Comparison of ENCODE assay signal across 2 cellular contexts in genomic region chr2:144230057-144230451, GRCh38.
TF ChIP-seq lines count a peak whose summit lies in the region.

No MANE protein-coding gene starts in this region.

TF ChIP-seq in A549, 52 proteins besides CTCF, POLR2A, EP300 and RAD21 (continued from another document):
- TF ChIP-seq MAZ (IDR thresholded peaks at IDR 0.05; ENCODE audit: borderline replicate concordance, low read depth, low read length), result no peak
- TF ChIP-seq ZC3H11A (IDR thresholded peaks at IDR 0.05), result no peak
- TF ChIP-seq HOXB13 (CRISPR knock-in tag; IDR thresholded peaks at IDR 0.05; ENCODE audit: low read depth), result no peak
- no peak for TF ChIP-seq HOXB5 (CRISPR knock-in tag; IDR thresholded peaks at IDR 0.05)
- no peak for TF ChIP-seq JUNB (IDR thresholded peaks at IDR 0.05)
- TF ChIP-seq, protein P1, sequence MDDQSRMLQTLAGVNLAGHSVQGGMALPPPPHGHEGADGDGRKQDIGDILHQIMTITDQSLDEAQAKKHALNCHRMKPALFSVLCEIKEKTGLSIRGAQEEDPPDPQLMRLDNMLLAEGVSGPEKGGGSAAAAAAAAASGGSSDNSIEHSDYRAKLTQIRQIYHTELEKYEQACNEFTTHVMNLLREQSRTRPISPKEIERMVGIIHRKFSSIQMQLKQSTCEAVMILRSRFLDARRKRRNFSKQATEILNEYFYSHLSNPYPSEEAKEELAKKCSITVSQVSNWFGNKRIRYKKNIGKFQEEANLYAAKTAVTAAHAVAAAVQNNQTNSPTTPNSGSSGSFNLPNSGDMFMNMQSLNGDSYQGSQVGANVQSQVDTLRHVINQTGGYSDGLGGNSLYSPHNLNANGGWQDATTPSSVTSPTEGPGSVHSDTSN (IDR thresholded peaks at IDR 0.05), result no peak
- no peak for TF ChIP-seq RFX5 (IDR thresholded peaks at IDR 0.05)

TF ChIP-seq in HepG2, 621 proteins besides CTCF, POLR2A, EP300 and RAD21 (continued from another document):
- TF ChIP-seq, protein P2, sequence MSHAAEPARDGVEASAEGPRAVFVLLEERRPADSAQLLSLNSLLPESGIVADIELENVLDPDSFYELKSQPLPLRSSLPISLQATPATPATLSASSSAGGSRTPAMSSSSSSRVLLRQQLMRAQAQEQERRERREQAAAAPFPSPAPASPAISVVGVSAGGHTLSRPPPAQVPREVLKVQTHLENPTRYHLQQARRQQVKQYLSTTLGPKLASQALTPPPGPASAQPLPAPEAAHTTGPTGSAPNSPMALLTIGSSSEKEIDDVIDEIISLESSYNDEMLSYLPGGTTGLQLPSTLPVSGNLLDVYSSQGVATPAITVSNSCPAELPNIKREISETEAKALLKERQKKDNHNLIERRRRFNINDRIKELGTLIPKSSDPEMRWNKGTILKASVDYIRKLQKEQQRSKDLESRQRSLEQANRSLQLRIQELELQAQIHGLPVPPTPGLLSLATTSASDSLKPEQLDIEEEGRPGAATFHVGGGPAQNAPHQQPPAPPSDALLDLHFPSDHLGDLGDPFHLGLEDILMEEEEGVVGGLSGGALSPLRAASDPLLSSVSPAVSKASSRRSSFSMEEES (CRISPR knock-in tag; IDR thresholded peaks at IDR 0.05), result no peak
- TF ChIP-seq PHB2 (IDR thresholded peaks at IDR 0.05; ENCODE audit: partially characterized antibody) (no peak), ZNF841 (CRISPR knock-in tag; IDR thresholded peaks at IDR 0.05; ENCODE audit: borderline replicate concordance) (no peak), ZSCAN9 (CRISPR knock-in tag; IDR thresholded peaks at IDR 0.05; ENCODE audit: borderline replicate concordance) (no peak), ZNF558 (CRISPR knock-in tag; IDR thresholded peaks at IDR 0.05; ENCODE audit: borderline replicate concordance) (no peak), KLF13 (CRISPR knock-in tag; IDR thresholded peaks at IDR 0.05) (no peak), SIN3A (IDR thresholded peaks at IDR 0.05; ENCODE audit: borderline replicate concordance, low read depth, low read length) (no peak), MTF1 (CRISPR knock-in tag; IDR thresholded peaks at IDR 0.05) (no peak), RFXANK (CRISPR knock-in tag; IDR thresholded peaks at IDR 0.05) (no peak), BCL6 (CRISPR knock-in tag; IDR thresholded peaks at IDR 0.05) (no peak), TEAD3 (CRISPR knock-in tag; optimal IDR thresholded peaks at IDR 0.05; ENCODE audit: borderline replicate concordance) (no peak)
- TF ChIP-seq, protein P3, sequence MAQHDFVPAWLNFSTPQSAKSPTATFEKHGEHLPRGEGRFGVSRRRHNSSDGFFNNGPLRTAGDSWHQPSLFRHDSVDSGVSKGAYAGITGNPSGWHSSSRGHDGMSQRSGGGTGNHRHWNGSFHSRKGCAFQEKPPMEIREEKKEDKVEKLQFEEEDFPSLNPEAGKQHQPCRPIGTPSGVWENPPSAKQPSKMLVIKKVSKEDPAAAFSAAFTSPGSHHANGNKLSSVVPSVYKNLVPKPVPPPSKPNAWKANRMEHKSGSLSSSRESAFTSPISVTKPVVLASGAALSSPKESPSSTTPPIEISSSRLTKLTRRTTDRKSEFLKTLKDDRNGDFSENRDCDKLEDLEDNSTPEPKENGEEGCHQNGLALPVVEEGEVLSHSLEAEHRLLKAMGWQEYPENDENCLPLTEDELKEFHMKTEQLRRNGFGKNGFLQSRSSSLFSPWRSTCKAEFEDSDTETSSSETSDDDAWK (CRISPR knock-in tag; IDR thresholded peaks at IDR 0.05), result no peak
- TF ChIP-seq, protein P4, sequence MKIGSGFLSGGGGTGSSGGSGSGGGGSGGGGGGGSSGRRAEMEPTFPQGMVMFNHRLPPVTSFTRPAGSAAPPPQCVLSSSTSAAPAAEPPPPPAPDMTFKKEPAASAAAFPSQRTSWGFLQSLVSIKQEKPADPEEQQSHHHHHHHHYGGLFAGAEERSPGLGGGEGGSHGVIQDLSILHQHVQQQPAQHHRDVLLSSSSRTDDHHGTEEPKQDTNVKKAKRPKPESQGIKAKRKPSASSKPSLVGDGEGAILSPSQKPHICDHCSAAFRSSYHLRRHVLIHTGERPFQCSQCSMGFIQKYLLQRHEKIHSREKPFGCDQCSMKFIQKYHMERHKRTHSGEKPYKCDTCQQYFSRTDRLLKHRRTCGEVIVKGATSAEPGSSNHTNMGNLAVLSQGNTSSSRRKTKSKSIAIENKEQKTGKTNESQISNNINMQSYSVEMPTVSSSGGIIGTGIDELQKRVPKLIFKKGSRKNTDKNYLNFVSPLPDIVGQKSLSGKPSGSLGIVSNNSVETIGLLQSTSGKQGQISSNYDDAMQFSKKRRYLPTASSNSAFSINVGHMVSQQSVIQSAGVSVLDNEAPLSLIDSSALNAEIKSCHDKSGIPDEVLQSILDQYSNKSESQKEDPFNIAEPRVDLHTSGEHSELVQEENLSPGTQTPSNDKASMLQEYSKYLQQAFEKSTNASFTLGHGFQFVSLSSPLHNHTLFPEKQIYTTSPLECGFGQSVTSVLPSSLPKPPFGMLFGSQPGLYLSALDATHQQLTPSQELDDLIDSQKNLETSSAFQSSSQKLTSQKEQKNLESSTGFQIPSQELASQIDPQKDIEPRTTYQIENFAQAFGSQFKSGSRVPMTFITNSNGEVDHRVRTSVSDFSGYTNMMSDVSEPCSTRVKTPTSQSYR (CRISPR knock-in tag; IDR thresholded peaks at IDR 0.05; ENCODE audit: borderline replicate concordance), result no peak
